ENCODE assay signal across 23 cellular contexts in genomic region chr1:167774710-167775109, GRCh38. TPM values are rescaled to one million over a fixed set of nuclear protein-coding genes. Genes with fewer than 3 reads are reported as not detected.
A peak's percentile ranks its signal among the peaks of the same experiment; 100 is the strongest.
DNase-seq lines count a peak whose midpoint lies in the region; ATAC-seq, FAIRE-seq and TF ChIP-seq lines count a peak whose summit lies in the region.
"Had no signal": no experiment of that assay in that cellular context is flagged by ENCODE, and none has a peak within 500 bp of the region (broad histone marks: within the 10 kb centered on the region; RNA-seq: fewer than 3 reads in every experiment).

No MANE protein-coding gene starts in this region.

- H3K79me2 ChIP-seq in endothelial cell of umbilical vein (ENCODE audit: control insufficient read depth, insufficient read depth, low read length) = no peaks in the 10 kb centered on the region

- no peaks in the 10 kb centered on the region for H3K9me3 ChIP-seq in endothelial cell of umbilical vein (replicated peaks; ENCODE audit: control insufficient read depth, insufficient read depth, low read length)
- H3K9me3 ChIP-seq: lower lobe of right lung, right atrium auricular region, uterus had no signal

- H3K4me1 ChIP-seq in endothelial cell of umbilical vein (ENCODE audit: control insufficient read depth, extremely low read depth, insufficient read depth, low read length) = peaks cover 20% of the 10 kb centered on the region
- H3K4me1 ChIP-seq: lower lobe of right lung, right atrium auricular region, uterus had no signal

- no peak overlapping the region for H3K4me3 ChIP-seq in endothelial cell of umbilical vein (replicated peaks in 1 of 3; ENCODE audit: insufficient read depth in 1 of 3, low read depth in 1 of 3, low read length in 3 of 3)
- H3K4me3 ChIP-seq: hepatocyte, lower lobe of right lung, right atrium auricular region, uterus had no signal

- CTCF ChIA-PET in endothelial cell of umbilical vein (lab: Charles Lee) = interaction anchor here (0.7 to 3.1 kb wide), 7 partner anchors 12 to 307 kb away, joined by 3 to 10 read pairs (median 3); no protein-coding TSS in a partner anchor

- no peak for TF ChIP-seq CTCF in endothelial cell of umbilical vein (IDR thresholded peaks at IDR 0.05; ENCODE audit: extremely low read depth in 1 of 2, insufficient read depth in 1 of 2, low read depth in 1 of 2, low read length in 2 of 2)
- TF ChIP-seq CTCF in omental fat pad (IDR thresholded peaks at IDR 0.05) = no peak

- DNase-seq in Daoy (ENCODE audit: low read depth) = peak; percentile 32
- peak; percentile 58 for DNase-seq in endothelial cell of umbilical vein (ENCODE audit: low read depth, low spot score)
- DNase-seq in omental fat pad (ENCODE audit: low spot score) = no peak
- no peak for DNase-seq in stimulated activated CD4-positive, alpha-beta T cell treated with anti-CD3 and anti-CD28 coated beads, Interleukin-4, amount 100 ng/mL, for 1 hour
- no peak for DNase-seq in DMS79 treated with DMSO at 0.1 percent for 48 hours (lab: John Stamatoyannopoulos, UW)
- DNase-seq in DMS153 (lab: John Stamatoyannopoulos, UW) = no peak
- DNase-seq: activated CD8-positive, alpha-beta memory T cell treated with anti-CD3 and anti-CD28 coated beads for 24 hours; activated T-cell treated with anti-CD3 and anti-CD28 coated beads, Interleukin-2, amount 50 U/mL, for 4 hours; amygdala; DMS 273 treated with DMSO at 0.1 percent for 48 hours; lower lobe of right lung; NCI-H1092; NCI-H2029; NCI-H446; nucleus accumbens; T-helper 9 cell; uterus had no signal

- H3K36me3 ChIP-seq in endothelial cell of umbilical vein (ENCODE audit: control insufficient read depth in 2 of 2, extremely low read depth in 1 of 2, insufficient read depth in 2 of 2, low read length in 2 of 2) = no peaks in the 10 kb centered on the region
- H3K36me3 ChIP-seq: uterus had no signal

- peak; percentile 60 for FAIRE-seq in endothelial cell of umbilical vein (lab: Jason Lieb, UNC)
- FAIRE-seq: GM12891 had no signal

- H3K4me2 ChIP-seq in endothelial cell of umbilical vein (ENCODE audit: insufficient read depth, low read length) = peak overlapping the region; percentile 37
- H3K4me2 ChIP-seq: hepatocyte, KMS-11 had no signal

- H4K20me1 ChIP-seq in endothelial cell of umbilical vein (replicated peaks; ENCODE audit: control insufficient read depth, extremely low read depth, insufficient read depth, low read length) = no peaks in the 10 kb centered on the region

- H2AFZ ChIP-seq in endothelial cell of umbilical vein (ENCODE audit: low read depth, low read length) = no peak overlapping the region
- H2AFZ ChIP-seq: hepatocyte had no signal

- no peaks in the 10 kb centered on the region for H3K27me3 ChIP-seq in endothelial cell of umbilical vein (ENCODE audit: control insufficient read depth in 2 of 2, insufficient read depth in 2 of 2, low read length in 2 of 2)
- H3K27me3 ChIP-seq: hepatocyte, right atrium auricular region, uterus had no signal

- intact Hi-C loops in endothelial cell of umbilical vein (cut with micrococcal nuclease) = no loop called here

- POLR2A ChIA-PET in endothelial cell of umbilical vein (lab: Charles Lee) = no interaction called here

- H3K9me1 ChIP-seq in endothelial cell of umbilical vein (replicated peaks; ENCODE audit: control insufficient read depth, extremely low read depth, insufficient read depth, low read length) = no peaks in the 10 kb centered on the region

- peak overlapping the region; percentile 13 for H3K27ac ChIP-seq in endothelial cell of umbilical vein (ENCODE audit: insufficient read depth, low read depth, low read length)
- H3K27ac ChIP-seq: hepatocyte, KMS-11, lower lobe of right lung, right atrium auricular region, uterus had no signal

- no peak for TF ChIP-seq POLR2A in endothelial cell of umbilical vein (IDR thresholded peaks at IDR 0.05; ENCODE audit: low read depth, low read length)

- no peak overlapping the region for H3K9ac ChIP-seq in endothelial cell of umbilical vein (replicated peaks; ENCODE audit: extremely low read depth, insufficient read depth, low read length)
- H3K9ac ChIP-seq: KMS-11 had no signal

- no TSS peak for BruUV-seq in endothelial cell of umbilical vein (replicated peaks; lab: Mats Ljungman, UMichigan)

- ATAC-seq in SK-N-SH treated with all-trans-retinoic acid at 6 μM for 48 hours (peak; percentile 62), omental fat pad (ENCODE audit: low FRiP score) (peak; percentile 51), HG02938 (IDR thresholded peaks at IDR 0.05; ENCODE audit: unreplicated experiment) (no peak)
- ATAC-seq: activated T-cell treated with anti-CD3 and anti-CD28 coated beads, Interleukin-2, amount 50 U/mL, for 4 hours; lower lobe of right lung had no signal

- dilution Hi-C loops in endothelial cell of umbilical vein (cut with MboI; ENCODE audit: extremely low pct_ligation_motif_present, low sequenced_read_pairs) = no loop called here

TF ChIP-seq in SK-N-SH treated with all-trans-retinoic acid at 6 μM for 48 hours, 23 proteins besides CTCF, POLR2A, EP300 and RAD21 (continues in another document):
- TF ChIP-seq ZNF8 (CRISPR knock-in tag; IDR thresholded peaks at IDR 0.05) (no peak), ARNTL (CRISPR knock-in tag; IDR thresholded peaks at IDR 0.05; ENCODE audit: borderline replicate concordance, low read depth) (no peak), RARB (CRISPR knock-in tag; IDR thresholded peaks at IDR 0.05) (no peak), ZFP3 (CRISPR knock-in tag; IDR thresholded peaks at IDR 0.05) (no peak), TCF4 (CRISPR knock-in tag; IDR thresholded peaks at IDR 0.05; ENCODE audit: borderline replicate concordance) (no peak), POU6F1 (CRISPR knock-in tag; IDR thresholded peaks at IDR 0.05; ENCODE audit: borderline replicate concordance, low read depth) (no peak), TOX (CRISPR knock-in tag; IDR thresholded peaks at IDR 0.05; ENCODE audit: borderline replicate concordance) (no peak)

TF ChIP-seq in endothelial cell of umbilical vein, 7 proteins besides CTCF, POLR2A, EP300 and RAD21:
- TF ChIP-seq POLR2AphosphoS5 (IDR thresholded peaks at IDR 0.05; ENCODE audit: insufficient read depth, low read depth, low read length) = no peak
- no peak for TF ChIP-seq EZH2 (IDR thresholded peaks at IDR 0.05; ENCODE audit: borderline replicate concordance, low read depth, low read length, severe bottlenecking)
- no peak for TF ChIP-seq JUN (IDR thresholded peaks at IDR 0.05; ENCODE audit: borderline replicate concordance, insufficient read depth, insufficient read length, low read depth)
- no peak for TF ChIP-seq MAX (IDR thresholded peaks at IDR 0.05; ENCODE audit: insufficient read depth, insufficient read length)
- TF ChIP-seq FOS (IDR thresholded peaks at IDR 0.05; ENCODE audit: borderline replicate concordance, insufficient read depth, low read length) = no peak
- no peak for TF ChIP-seq MYC (IDR thresholded peaks at IDR 0.05; ENCODE audit: low read depth, low read length)
- no peak for TF ChIP-seq GATA2 (IDR thresholded peaks at IDR 0.05; ENCODE audit: insufficient read depth, insufficient read length, low read depth, low read length)
TF ChIP-seq in endothelial cell of umbilical vein: peak in this region for 0.

RNA-seq across cellular contexts. Expression of gene MPZL1, which starts 52.9 kb away (rescaled TPM):
- 52.1 and 66.0 TPM in 2 replicates for total RNA-seq in Daoy (2014; rRNA removed; shearing (Covaris generic))
- total RNA-seq in endothelial cell of umbilical vein = 99.1 and 99.4 TPM in 2 replicates
- polyA plus RNA-seq in endothelial cell of umbilical vein = 40.0 and 41.7 TPM in 2 replicates
- 47.4 and 49.5 TPM in 2 replicates for polyA plus RNA-seq in endothelial cell of umbilical vein (2011; cell fraction: cytosol; rRNA removed)
- 46.1 and 59.5 TPM in 2 replicates for polyA plus RNA-seq in endothelial cell of umbilical vein (2011; cell fraction: nucleus; rRNA removed)
- 73.1 and 94.6 TPM in 2 replicates for polyA plus RNA-seq in endothelial cell of umbilical vein (2012)
- polyA minus RNA-seq in endothelial cell of umbilical vein = 55.7 and 70.9 TPM in 2 replicates
- polyA minus RNA-seq in endothelial cell of umbilical vein (2011; cell fraction: cytosol; rRNA and poly(A)+ RNA removed) = 76.3 TPM
- polyA minus RNA-seq in endothelial cell of umbilical vein (2011; cell fraction: nucleus; rRNA and poly(A)+ RNA removed) = 32.2 and 43.8 TPM in 2 replicates
- 100 to 1,000 TPM; 102 to 116 (median 108) TPM for total RNA-seq in omental fat pad

Comparison
In these comparisons a context has a peak if more than half of its experiments do, and no peak if none do; other contexts are left out.
1. DNase-seq: peak in Daoy (single experiment) and endothelial cell of umbilical vein (single experiment); none in omental fat pad (single experiment), stimulated activated CD4-positive, alpha-beta T cell treated with anti-CD3 and anti-CD28 coated beads, Interleukin-4, amount 100 ng/mL, for 1 hour (single experiment), DMS79 treated with DMSO at 0.1 percent for 48 hours (single experiment) and DMS153 (single experiment).